Comparison of ENCODE assay signal across 8 cellular contexts in genomic region chr13:110712081-110712848, GRCh38. TPM values are rescaled to one million over a fixed set of nuclear protein-coding genes. Genes with fewer than 3 reads are reported as not detected.
DNase-seq lines count a peak whose midpoint lies in the region; ATAC-seq and TF ChIP-seq lines count a peak whose summit lies in the region.

No MANE protein-coding gene starts in this region.

- H3K27me3 Mint-ChIP-seq in IgD-negative memory B cell: no peaks in the 10 kb centered on the region
- no peaks in the 10 kb centered on the region for H3K27me3 Mint-ChIP-seq in activated T-cell treated with anti-CD3 and anti-CD28 coated beads, Interleukin-2, amount 50 U/mL, for 72 hours (ENCODE audit: low read depth)

- intact Hi-C loops in PC-9 (cut with micrococcal nuclease; ENCODE audit: unreplicated experiment): loop anchor here (2.0 to 10.0 kb wide), 6 partner anchors 95 to 1467 kb away; partner anchors contain the start of gene ANKRD10

- peak; percentile 46 for DNase-seq in DMS114 treated with DMSO at 0.1 percent for 48 hours (lab: John Stamatoyannopoulos, UW; ENCODE audit: unreplicated experiment)
- DNase-seq in PC-9: peak; percentile 74 to 75
- DNase-seq in activated T-cell treated with anti-CD3 and anti-CD28 coated beads, Interleukin-2, amount 50 U/mL, for 72 hours: peak; percentile 84 to 91
- DNase-seq in stimulated activated CD8-positive, alpha-beta memory T cell treated with anti-CD3 and anti-CD28 coated beads, Interleukin-7, amount 100 ng/mL, for 24 hours (ENCODE audit: low read depth): peak; percentile 71

- peak overlapping the region; percentile 89 for H3K4me3 ChIP-seq in PC-9
- peak overlapping the region; percentile 86 to 96 for H3K4me3 ChIP-seq in muscle layer of colon (ENCODE audit: low read depth in 1 of 2, low read length in 2 of 2)

- peaks cover 9% of the 10 kb centered on the region for H4K20me1 ChIP-seq in PC-9 (ENCODE audit: insufficient read depth)

- H3K4me1 ChIP-seq in PC-9 (replicated peaks; ENCODE audit: insufficient read depth) (peaks cover 19% of the 10 kb centered on the region), muscle layer of colon (ENCODE audit: insufficient read depth, low read length) (peaks cover 14% of the 10 kb centered on the region)

- no peaks in the 10 kb centered on the region for H3K27me3 ChIP-seq in PC-9 (ENCODE audit: insufficient read depth, low read depth)
- no peaks in the 10 kb centered on the region for H3K27me3 ChIP-seq in muscle layer of colon (ENCODE audit: control insufficient read depth in 1 of 2, insufficient read depth in 2 of 2, low read length in 2 of 2)

- no peaks in the 10 kb centered on the region for H3K9me3 Mint-ChIP-seq in IgD-negative memory B cell
- H3K9me3 Mint-ChIP-seq in activated T-cell treated with anti-CD3 and anti-CD28 coated beads, Interleukin-2, amount 50 U/mL, for 72 hours: no peaks in the 10 kb centered on the region

- peak overlapping the region; percentile 97 for H3K9ac ChIP-seq in muscle layer of colon (ENCODE audit: low read length)

- TF ChIP-seq CTCF in PC-9 (conservative IDR thresholded peaks at IDR 0.05): no peak

- peak overlapping the region; percentile 87 for H3K27ac ChIP-seq in PC-9
- peak overlapping the region; percentile 99 for H3K27ac ChIP-seq in muscle layer of colon (ENCODE audit: low read depth, low read length)

- H3K79me2 ChIP-seq in PC-9 (ENCODE audit: low read depth): peaks cover 38% of the 10 kb centered on the region

- no TSS peak for BruUV-seq in PC-9 (replicated peaks; lab: Mats Ljungman, UMichigan)

- CTCF ChIA-PET in PC-9 (lab: Charles Lee): interaction anchor here (0.6 kb wide), 1 partner anchor 574 kb away, joined by 8 read pairs; no protein-coding TSS in a partner anchor

- H3K36me3 ChIP-seq in PC-9 (ENCODE audit: low read depth) (no peaks in the 10 kb centered on the region), muscle layer of colon (ENCODE audit: insufficient read depth, low read length) (no peaks in the 10 kb centered on the region)

- peak overlapping the region; percentile 99 to 100 (median 99) for H3K27ac Mint-ChIP-seq in IgD-negative memory B cell
- H3K27ac Mint-ChIP-seq in activated T-cell treated with anti-CD3 and anti-CD28 coated beads, Interleukin-2, amount 50 U/mL, for 72 hours: peak overlapping the region; percentile 99

- ATAC-seq in GM21528 (IDR thresholded peaks at IDR 0.05; ENCODE audit: low FRiP score, unreplicated experiment): peak; percentile 36
- ATAC-seq in activated T-cell treated with anti-CD3 and anti-CD28 coated beads, Interleukin-2, amount 50 U/mL, for 72 hours (replicated peaks in 1 of 2): peak; percentile 32
- peak; percentile 65 for ATAC-seq in esophagus mucosa

- peak overlapping the region; percentile 84 for H2AFZ ChIP-seq in PC-9

- POLR2A ChIA-PET in PC-9 (lab: Charles Lee; ENCODE audit: unreplicated experiment): interaction anchor here (0.5 to 0.8 kb wide), 14 partner anchors 34 to 1455 kb away, joined by 3 to 23 read pairs (median 7); partner anchors contain the start of gene RAB20

- no peaks in the 10 kb centered on the region for H3K36me3 Mint-ChIP-seq in IgD-negative memory B cell
- peaks cover 2 to 3% of the 10 kb centered on the region in 2 donors for H3K36me3 Mint-ChIP-seq in activated T-cell treated with anti-CD3 and anti-CD28 coated beads, Interleukin-2, amount 50 U/mL, for 72 hours (ENCODE audit: insufficient read depth in 2 of 2)

- H3K4me3 Mint-ChIP-seq in IgD-negative memory B cell: peak overlapping the region; percentile 92 to 97 (median 96)
- H3K4me3 Mint-ChIP-seq in activated T-cell treated with anti-CD3 and anti-CD28 coated beads, Interleukin-2, amount 50 U/mL, for 72 hours: peak overlapping the region; percentile 96 to 99

- H3K4me2 ChIP-seq in PC-9: peak overlapping the region; percentile 87

- H3K9me3 ChIP-seq in PC-9 (ENCODE audit: insufficient read depth, low read depth): no peaks in the 10 kb centered on the region
- no peaks in the 10 kb centered on the region for H3K9me3 ChIP-seq in muscle layer of colon (ENCODE audit: low read length)

- H3K9me2 ChIP-seq in PC-9 (ENCODE audit: insufficient read depth): no peaks in the 10 kb centered on the region

- H3F3A ChIP-seq in PC-9 (ENCODE audit: insufficient read depth, low read depth): peaks cover 30% of the 10 kb centered on the region

- H3K4me1 Mint-ChIP-seq in IgD-negative memory B cell: peaks cover 8 to 20% (median 9%) of the 10 kb centered on the region in 3 donors
- peaks cover 15% of the 10 kb centered on the region for H3K4me1 Mint-ChIP-seq in activated T-cell treated with anti-CD3 and anti-CD28 coated beads, Interleukin-2, amount 50 U/mL, for 72 hours (ENCODE audit: low read depth)

RNA-seq across cellular contexts. Expression of gene ING1, which starts 1.2 kb away (rescaled TPM):
- polyA plus RNA-seq in IgD-negative memory B cell: 25.0 TPM
- 21.2 and 23.1 TPM in 2 replicates for total RNA-seq in PC-9 (2021)
- total RNA-seq in activated T-cell treated with anti-CD3 and anti-CD28 coated beads, Interleukin-2, amount 50 U/mL, for 72 hours: 10 to 100 TPM; 19.9 to 24.2 TPM
- total RNA-seq in esophagus mucosa: 4.3 TPM

RNA-seq across cellular contexts. Expression of gene CARS2, which starts 6.3 kb away (rescaled TPM):
- polyA plus RNA-seq in IgD-negative memory B cell: 68.5 TPM
- total RNA-seq in PC-9 (2021): 57.1 and 67.0 TPM in 2 replicates
- total RNA-seq in activated T-cell treated with anti-CD3 and anti-CD28 coated beads, Interleukin-2, amount 50 U/mL, for 72 hours: 10 to 100 TPM; 42.3 to 59.3 TPM
- 35.5 TPM for total RNA-seq in esophagus mucosa

Comparison
In these comparisons a context has a peak if more than half of its experiments do, and no peak if none do; other contexts are left out.
1. Peak in every context shown above with its lines: DNase-seq, ATAC-seq, H3K4me3 ChIP-seq and H3K27ac ChIP-seq.